Comparison of ENCODE assay signal across 8 cellular contexts in the genomic region with DNA sequence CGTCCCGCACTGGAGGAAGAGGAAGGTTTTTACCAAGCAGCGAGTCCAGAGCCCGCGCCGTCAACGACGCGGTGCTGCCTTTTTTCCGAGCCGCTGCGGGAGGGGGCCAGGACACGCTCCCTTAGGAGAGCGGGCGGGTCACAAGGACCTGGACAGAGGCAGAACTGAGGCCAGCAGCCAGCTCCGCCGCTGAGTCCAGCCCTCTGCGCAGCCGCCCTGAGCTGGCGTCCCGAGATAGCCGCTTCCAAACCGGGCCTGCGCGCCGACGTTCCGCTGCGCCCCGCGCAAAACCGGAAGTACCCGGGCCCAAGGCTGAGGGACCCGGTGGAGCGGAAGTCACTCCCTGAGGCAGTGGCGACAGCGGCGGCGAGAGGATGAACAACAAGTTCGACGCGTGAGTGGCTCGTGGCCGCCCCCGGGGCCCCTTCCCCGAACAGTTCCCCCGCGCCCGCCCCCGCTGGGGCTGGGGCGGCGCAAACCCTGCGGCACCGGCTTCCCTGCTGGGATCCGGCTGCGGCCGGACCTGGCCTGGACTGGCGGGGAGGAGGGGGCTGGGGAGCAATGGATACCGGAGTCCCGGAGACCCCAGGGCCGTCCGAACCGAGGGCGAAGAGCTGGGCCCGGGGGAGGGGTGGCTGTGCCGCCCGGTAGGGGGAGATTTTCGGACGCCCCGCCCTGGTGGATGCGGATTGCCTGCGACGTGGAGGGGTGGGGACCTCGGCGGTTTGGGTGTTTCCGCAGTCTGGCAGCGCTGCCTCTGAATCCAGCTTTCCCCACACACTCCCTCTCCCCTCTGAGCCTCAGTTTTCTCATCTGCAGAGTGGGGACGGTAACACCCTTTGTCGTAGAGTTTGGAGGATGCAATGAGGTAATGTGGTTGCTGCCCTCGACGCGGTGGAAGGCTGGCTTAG. TPM values are rescaled to one million over a fixed set of nuclear protein-coding genes. Genes with fewer than 3 reads are reported as not detected.
DNase-seq lines count a peak whose midpoint lies in the region; ATAC-seq and TF ChIP-seq lines count a peak whose summit lies in the region.

EIF4E2 (plus strand) TSS at position 339 of the 911 bp plus-strand sequence; CDS start at position 375, 36 bp downstream.
TIGD1 (minus strand) TSS at position 207 of the 911 bp plus-strand sequence. CDS start 675 bp downstream, outside the sequence.

- ATAC-seq in HG03175 (IDR thresholded peaks at IDR 0.05; ENCODE audit: unreplicated experiment) (peak; percentile 94), activated B cell treated with CpG ODN at 0.5 μM for 24 hours (ENCODE audit: low read depth) (peak; percentile 85)

- TF ChIP-seq POLR2A in GM18951 (IDR thresholded peaks at IDR 0.05; ENCODE audit: extremely low read depth, insufficient read depth, insufficient read length): peak; percentile 96

- intact Hi-C loops in activated B cell treated with CpG ODN at 0.5 μM for 24 hours (cut with micrococcal nuclease): loop anchor here (1.0 to 2.0 kb wide), 6 partner anchors 12 to 769 kb away; partner anchors contain the start of genes ATG16L1, GIGYF2 and PDE6D

- peaks cover 63% of the 10 kb centered on the region for H3K4me1 Mint-ChIP-seq in activated B cell treated with CpG ODN at 0.5 μM for 24 hours

- DNase-seq in AG09319 (ENCODE audit: extremely low read depth, low read depth) (peak; percentile 76), NCI-H2227 treated with DMSO at 0.1 percent for 48 hours (lab: John Stamatoyannopoulos, UW) (peak; percentile 93), activated B cell treated with CpG ODN at 0.5 μM for 24 hours (peak; percentile 86), caudate nucleus (lab: John Stamatoyannopoulos, UW) (peak in 60 of 61 donors; percentile 53 to 97 (median 92)), iris pigment epithelial cell (ENCODE audit: low read depth) (peak; percentile 94)
- DNase-seq in stimulated activated CD4-positive, alpha-beta T cell treated with anti-CD3 and anti-CD28 coated beads, Interleukin-12 subunit alpha, Interleukin-12 subunit beta, amount 100 ng/mL, for 4 hours: peak; percentile 90

- peaks cover 46% of the 10 kb centered on the region for H3K36me3 Mint-ChIP-seq in activated B cell treated with CpG ODN at 0.5 μM for 24 hours (ENCODE audit: low read depth)

- peak within 1 kb of the TSS; percentile 91 for H3K27ac ChIP-seq in caudate nucleus (ENCODE audit: low read depth, low read length)

- peak within 1 kb of the TSS; percentile 98 for H3K4me3 Mint-ChIP-seq in activated B cell treated with CpG ODN at 0.5 μM for 24 hours

- peak within 1 kb of the TSS; percentile 99 for H3K27ac Mint-ChIP-seq in activated B cell treated with CpG ODN at 0.5 μM for 24 hours

- H3K27me3 Mint-ChIP-seq in activated B cell treated with CpG ODN at 0.5 μM for 24 hours: no peaks in the 10 kb centered on the region

- CTCF ChIA-PET in activated B cell treated with CpG ODN at 0.5 μM for 24 hours (lab: Charles Lee): interaction anchor here (1.2 kb wide), 1 partner anchor 10 kb away, joined by 4 read pairs; no protein-coding TSS in a partner anchor

- H3K9me3 Mint-ChIP-seq in activated B cell treated with CpG ODN at 0.5 μM for 24 hours: no peaks in the 10 kb centered on the region

- in situ Hi-C loops in GM18951 (cut with MboI; ENCODE audit: low sequenced_read_pairs, unreplicated experiment): no loop called here

- peak; percentile 9; the same call in 1 of the 2 replicates for TF ChIP-seq CTCF in AG09319 (IDR thresholded peaks at IDR 0.05; ENCODE audit: low read depth, low read length)
- TF ChIP-seq CTCF in activated B cell treated with CpG ODN at 0.5 μM for 24 hours (IDR thresholded peaks at IDR 0.05): no peak

- POLR2A ChIA-PET in activated B cell treated with CpG ODN at 0.5 μM for 24 hours (lab: Charles Lee): interaction anchor here (0.6 to 1.5 kb wide), 10 partner anchors 12 to 1086 kb away, joined by 3 to 11 read pairs (median 4); partner anchors contain the start of genes INPP5D, NCL, PDE6D and PTMA

RNA-seq across cellular contexts. Expression of gene EIF4E2, which starts in this region (rescaled TPM):
- 63.2 and 67.2 TPM in 2 replicates for total RNA-seq in activated B cell treated with CpG ODN at 0.5 μM for 24 hours

RNA-seq across cellular contexts. Expression of gene TIGD1, which starts in this region (rescaled TPM):
- 8.1 and 8.8 TPM in 2 replicates for total RNA-seq in activated B cell treated with CpG ODN at 0.5 μM for 24 hours

Comparison
In these comparisons a context has a peak if more than half of its experiments do, and no peak if none do; other contexts are left out.
1. Peak in every context shown above with its lines: DNase-seq, ATAC-seq and H3K27ac ChIP-seq.